Comparison of ENCODE assay signal across 9 cellular contexts in the genomic region with DNA sequence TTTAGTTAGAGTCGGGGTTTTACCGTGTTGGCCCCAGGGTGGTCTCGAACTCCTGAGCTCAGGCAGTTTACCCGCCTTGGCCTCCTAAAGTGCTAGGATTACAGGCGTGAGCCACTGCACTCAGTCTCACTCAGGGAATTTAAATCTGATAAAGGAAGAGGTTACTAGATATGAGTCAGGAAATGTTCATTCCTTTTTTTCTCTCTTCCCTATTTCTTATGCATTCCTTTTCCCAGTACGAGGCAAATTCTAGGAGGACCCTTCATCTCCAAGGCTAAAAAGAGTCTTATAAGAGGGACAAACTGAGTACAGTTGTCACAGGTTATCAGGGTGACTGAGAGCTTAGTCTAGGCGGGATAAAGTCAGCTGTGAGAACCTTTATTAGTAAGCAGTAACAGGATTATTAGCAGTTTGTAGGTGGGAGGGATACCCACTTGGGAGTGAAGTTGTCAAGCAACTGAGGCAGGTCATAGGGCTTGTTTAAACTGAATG. TPM values are rescaled to one million over a fixed set of nuclear protein-coding genes. Genes with fewer than 3 reads are reported as not detected.
A peak's percentile ranks its signal among the peaks of the same experiment; 100 is the strongest.
DNase-seq lines count a peak whose midpoint lies in the region; ATAC-seq, FAIRE-seq and TF ChIP-seq lines count a peak whose summit lies in the region.
"Had no signal": no experiment of that assay in that cellular context is flagged by ENCODE, and none has a peak within 500 bp of the region (broad histone marks: within the 10 kb centered on the region; RNA-seq: fewer than 3 reads in every experiment).

No MANE protein-coding gene starts in this region.

- H3K27me3 ChIP-seq in AG04450 (ENCODE audit: control insufficient read depth, insufficient read depth, low read length), result no peaks in the 10 kb centered on the region
- no peaks in the 10 kb centered on the region for H3K27me3 ChIP-seq in MM.1S (replicated peaks; ENCODE audit: insufficient read depth, low read length)

- CTCF ChIA-PET in AG04450 (lab: Charles Lee), result interaction anchor here (1.1 to 4.0 kb wide), 5 partner anchors 9 to 115 kb away, joined by 3 to 18 read pairs (median 12); a partner anchor contains a TSS

- no peaks in the 10 kb centered on the region for H3K36me3 Mint-ChIP-seq in nephron (ENCODE audit: low read depth)

- H3K9me2 ChIP-seq in MM.1S (replicated peaks; ENCODE audit: insufficient read depth, low read length), result no peaks in the 10 kb centered on the region

- no peaks in the 10 kb centered on the region for H3K27me3 Mint-ChIP-seq in nephron (ENCODE audit: low read depth)
- H3K27me3 Mint-ChIP-seq: activated naive CD8-positive, alpha-beta T cell treated with anti-CD3 and anti-CD28 coated beads, Interleukin-2, amount 10 ng/mL, durations not matched to agents 7 days and 5 days had no signal

- no peak overlapping the region for H2AFZ ChIP-seq in MM.1S (ENCODE audit: low read length)

- H3K9me3 ChIP-seq in AG04450 (ENCODE audit: control insufficient read depth, insufficient read depth, low read length) (no peaks in the 10 kb centered on the region), MM.1S (replicated peaks; ENCODE audit: insufficient read depth, low read length) (no peaks in the 10 kb centered on the region)

- peaks cover 17% of the 10 kb centered on the region for H3F3A ChIP-seq in MM.1S (ENCODE audit: insufficient read depth, low read length)

- DNase-seq in AG04450 (ENCODE audit: low read depth, low spot score), result no peak
- DNase-seq in LHCN-M2 (ENCODE audit: low read depth), result peak; percentile 68
- DNase-seq in dedifferentiated amniotic fluid mesenchymal stem cell (ENCODE audit: extremely low spot score), result peak; percentile 68
- DNase-seq in GM12891 (ENCODE audit: insufficient read length, low spot score), result no peak
- no peak for DNase-seq in MM.1S
- DNase-seq in NCI-H2171 treated with DMSO at 0.1 percent for 48 hours (lab: John Stamatoyannopoulos, UW), result no peak
- DNase-seq: activated naive CD8-positive, alpha-beta T cell treated with anti-CD3 and anti-CD28 coated beads, Interleukin-2, amount 10 ng/mL, durations not matched to agents 7 days and 5 days had no signal

- 0 out of 2 replicates have a peak, but pooled peaks cover 2% of the 10 kb centered on the region for H4K20me1 ChIP-seq in MM.1S (ENCODE audit: insufficient read depth, low read length)

- H3K9me3 Mint-ChIP-seq in nephron, result no peaks in the 10 kb centered on the region

- no peak for TF ChIP-seq CTCF in AG04450 (IDR thresholded peaks at IDR 0.05; ENCODE audit: low read depth, low read length)
- no peak for TF ChIP-seq CTCF in nephron (IDR thresholded peaks at IDR 0.05; ENCODE audit: unreplicated experiment in 3 of 3)
- no peak for TF ChIP-seq CTCF in MM.1S (IDR thresholded peaks at IDR 0.05; ENCODE audit: low read length)

- FAIRE-seq in GM12891 (lab: Jason Lieb, UNC), result no peak

- TF ChIP-seq POLR2A in GM12891 (IDR thresholded peaks at IDR 0.05; ENCODE audit: low read depth, low read length), result no peak

- H3K4me1 Mint-ChIP-seq in nephron, result peaks cover 39% of the 10 kb centered on the region

- H3K27ac ChIP-seq in AG04450 (ENCODE audit: low read depth, low read length), result peak overlapping the region; percentile 76
- H3K27ac ChIP-seq in MM.1S (ENCODE audit: low read length), result no peak overlapping the region

- H3K79me2 ChIP-seq in MM.1S (ENCODE audit: low read length), result peaks cover 81% of the 10 kb centered on the region

- no peak overlapping the region for H3K9ac ChIP-seq in MM.1S (ENCODE audit: low read length)

- H3K4me2 ChIP-seq in MM.1S (ENCODE audit: low read depth, low read length), result no peak overlapping the region

- POLR2A ChIA-PET in AG04450 (lab: Yijun Ruan, JAX), result interaction anchor here (1.1 to 2.6 kb wide), 2 partner anchors 9 to 55 kb away, joined by 3 to 9 read pairs; a partner anchor contains a TSS

- H3K4me3 ChIP-seq in AG04450 (ENCODE audit: low read depth, low read length) (no peak overlapping the region), MM.1S (ENCODE audit: low read length) (no peak overlapping the region)

- peak overlapping the region in 1 of 3 experiments; percentile 21 for H3K4me3 Mint-ChIP-seq in nephron

- H3K4me1 ChIP-seq in MM.1S (ENCODE audit: low read length), result peaks cover 15% of the 10 kb centered on the region

- ATAC-seq in HG03139 (IDR thresholded peaks at IDR 0.05; ENCODE audit: unreplicated experiment), result no peak

- peak overlapping the region; percentile 80 to 88 (median 83) for H3K27ac Mint-ChIP-seq in nephron

- H3K36me3 ChIP-seq in MM.1S (replicated peaks; ENCODE audit: insufficient read depth, low read length), result no peaks in the 10 kb centered on the region

TF ChIP-seq in GM12891, 5 proteins besides CTCF, POLR2A, EP300 and RAD21:
- no peak for TF ChIP-seq POU2F2 (IDR thresholded peaks at IDR 0.05; ENCODE audit: low read depth, low read length)
- TF ChIP-seq POLR2AphosphoS5 (IDR thresholded peaks at IDR 0.05; ENCODE audit: low read depth, low read length), result no peak
- TF ChIP-seq PAX5 (IDR thresholded peaks at IDR 0.05; ENCODE audit: insufficient read depth, low read length, severe bottlenecking), result no peak

RNA-seq across cellular contexts. Expression of a gene that starts 9.1 kb away (rescaled TPM):
- 118 and 121 TPM in 2 replicates for polyA plus RNA-seq in AG04450 (2011; rRNA removed)
- 470 and 541 TPM in 2 replicates for polyA minus RNA-seq in AG04450 (2011; rRNA and poly(A)+ RNA removed)
- 261 and 366 TPM in 2 replicates for total RNA-seq in LHCN-M2 (2014; rRNA removed)
- 153 TPM for polyA plus RNA-seq in LHCN-M2 (2012)
- polyA plus RNA-seq in GM12891 (2012; ENCODE audit: low read depth, missing spikeins), result 41.6 TPM

Comparison
In these comparisons a context has a peak if more than half of its experiments do, and no peak if none do; other contexts are left out.
1. DNase-seq: peak in LHCN-M2 (single experiment) and dedifferentiated amniotic fluid mesenchymal stem cell (single experiment); none in AG04450 (single experiment), GM12891 (single experiment), MM.1S (single experiment) and NCI-H2171 treated with DMSO at 0.1 percent for 48 hours (single experiment).